29 cellular contexts compared by ENCODE assay signal in the genomic region with DNA sequence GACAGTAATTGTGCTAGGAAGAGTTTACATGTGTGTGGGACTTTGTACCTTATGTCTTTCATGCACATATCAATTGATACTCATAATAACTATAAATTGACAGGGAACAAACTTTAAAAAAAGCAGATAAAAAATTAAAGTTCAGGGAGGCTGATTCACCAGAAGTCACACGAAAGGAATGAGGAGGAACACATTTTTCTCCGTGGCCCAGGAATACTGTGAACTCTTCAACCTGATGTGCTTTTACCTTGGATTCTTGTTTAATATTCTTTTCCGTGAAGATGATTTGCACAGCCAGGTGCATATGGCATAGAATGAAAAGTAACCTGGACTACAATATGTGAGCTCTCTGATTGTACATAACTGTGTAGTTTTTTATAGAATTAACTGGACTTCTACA.
"Had no signal": no experiment of that assay in that cellular context is flagged by ENCODE, and none has a peak within 500 bp of the region (broad histone marks: within the 10 kb centered on the region; RNA-seq: fewer than 3 reads in every experiment).

No MANE protein-coding gene starts in this region.

- DNase-seq: hypothalamus; immature natural killer cell; kidney; left colon; left lung; lower lobe of right lung; mammary epithelial cell; mesenchymal stem cell; naive B cell; natural killer cell; nephron progenitor cell; ovary; right lobe of liver; spleen; stimulated activated CD4-positive, alpha-beta T cell treated with anti-CD3 and anti-CD28 coated beads, Interleukin-4, amount 100 ng/mL, for 4 hours; stimulated activated CD8-positive, alpha-beta memory T cell treated with anti-CD3 and anti-CD28 coated beads, Interleukin-4, amount 100 ng/mL, for 48 hours; stimulated activated naive CD4-positive, alpha-beta T cell treated with Interleukin-2 at 50 U/mL for 16 hours; stimulated activated naive CD8-positive, alpha-beta T cell treated with anti-CD3 and anti-CD28 coated beads, Interleukin-15, amount 100 ng/mL, for 72 hours; substantia nigra; uterus had no signal

- H3K36me3 Mint-ChIP-seq: naive B cell; neural progenitor cell; stimulated activated memory B cell treated with anti-CD40 and anti-IgM and Interleukin-4, amounts not matched to agents 10 μg/mL and 1 μg/mL and 100 μg/mL, for 72 hours; type B pancreatic cell had no signal

- H3K4me1 Mint-ChIP-seq: immature natural killer cell; naive B cell; natural killer cell; nephron progenitor cell; stimulated activated memory B cell treated with anti-CD40 and anti-IgM and Interleukin-4, amounts not matched to agents 10 μg/mL and 1 μg/mL and 100 μg/mL, for 72 hours; stimulated activated naive CD8-positive, alpha-beta T cell treated with anti-CD3 and anti-CD28 coated beads, Interleukin-15, amount 100 ng/mL, for 72 hours had no signal

- H3K9me3 ChIP-seq: lower lobe of right lung, neutrophil, ovary, right atrium auricular region, right lobe of liver, uterus had no signal

- H3K36me3 ChIP-seq: left lung, lower lobe of right lung, neural progenitor cell, neutrophil, ovary, right atrium auricular region, right lobe of liver, spleen, tibial nerve, uterus had no signal

- H3K9ac ChIP-seq: neural progenitor cell had no signal

- H3K27ac ChIP-seq: left lung, lower lobe of right lung, neural progenitor cell, neutrophil, ovary, right atrium auricular region, right lobe of liver, skin epidermis, spleen, tibial nerve, uterus had no signal

- H2AFZ ChIP-seq: neural progenitor cell had no signal

- H3K27me3 Mint-ChIP-seq: naive B cell; progenitor cell of endocrine pancreas; stimulated activated memory B cell treated with anti-CD40 and anti-IgM and Interleukin-4, amounts not matched to agents 10 μg/mL and 1 μg/mL and 100 μg/mL, for 72 hours; stimulated activated naive CD8-positive, alpha-beta T cell treated with anti-CD3 and anti-CD28 coated beads, Interleukin-15, amount 100 ng/mL, for 72 hours; type B pancreatic cell had no signal

- H3K27me3 ChIP-seq: left lung, neural progenitor cell, neutrophil, ovary, right atrium auricular region, right lobe of liver, spleen, tibial nerve, uterus had no signal

- FAIRE-seq: islet of Langerhans, kidney had no signal

- H3K4me3 ChIP-seq: left lung, lower lobe of right lung, neural progenitor cell, ovary, right atrium auricular region, right lobe of liver, skin epidermis, spleen, tibial nerve, uterus had no signal

- H3K4me1 ChIP-seq: left lung, lower lobe of right lung, right atrium auricular region, right lobe of liver, spleen, tibial nerve, uterus had no signal

- H3K27ac Mint-ChIP-seq: immature natural killer cell; naive B cell; natural killer cell; nephron progenitor cell; neural progenitor cell; progenitor cell of endocrine pancreas; stimulated activated memory B cell treated with anti-CD40 and anti-IgM and Interleukin-4, amounts not matched to agents 10 μg/mL and 1 μg/mL and 100 μg/mL, for 72 hours; stimulated activated naive CD8-positive, alpha-beta T cell treated with anti-CD3 and anti-CD28 coated beads, Interleukin-15, amount 100 ng/mL, for 72 hours; type B pancreatic cell had no signal

- ATAC-seq: left colon; left lung; lower lobe of right lung; natural killer cell; right lobe of liver; stimulated activated memory B cell treated with anti-CD40 and anti-IgM and Interleukin-4, amounts not matched to agents 10 μg/mL and 1 μg/mL and 100 μg/mL, for 72 hours; stimulated activated naive CD8-positive, alpha-beta T cell treated with anti-CD3 and anti-CD28 coated beads, Interleukin-15, amount 100 ng/mL, for 72 hours had no signal

- H3K4me2 ChIP-seq: neural progenitor cell had no signal

- H3K4me3 Mint-ChIP-seq: immature natural killer cell; naive B cell; natural killer cell; nephron progenitor cell; neural progenitor cell; stimulated activated memory B cell treated with anti-CD40 and anti-IgM and Interleukin-4, amounts not matched to agents 10 μg/mL and 1 μg/mL and 100 μg/mL, for 72 hours; stimulated activated naive CD8-positive, alpha-beta T cell treated with anti-CD3 and anti-CD28 coated beads, Interleukin-15, amount 100 ng/mL, for 72 hours; type B pancreatic cell had no signal
